In the genomic region with DNA sequence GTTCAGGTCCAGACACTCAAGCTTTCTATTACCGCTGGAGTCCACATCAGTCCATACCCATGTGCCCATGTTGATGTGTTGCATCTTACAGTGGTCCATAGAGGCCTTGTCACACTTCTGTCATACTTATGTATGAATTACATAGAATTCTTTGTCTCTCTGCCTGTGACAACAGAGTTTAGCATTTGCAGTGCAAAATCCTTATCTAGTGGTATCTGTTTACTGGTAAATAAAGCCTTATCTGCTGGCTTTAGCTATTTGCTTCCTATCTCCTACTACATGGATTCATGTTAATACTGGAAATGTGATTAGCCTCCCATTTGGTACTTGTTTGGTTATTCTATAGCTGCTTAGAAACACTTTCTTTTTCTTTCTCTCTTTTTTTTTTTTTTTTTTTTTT, we compare ENCODE assay signal across 37 cellular contexts. TPM values are rescaled to one million over a fixed set of nuclear protein-coding genes. Genes with fewer than 3 reads are reported as not detected.
"Had no signal": no experiment of that assay in that cellular context is flagged by ENCODE, and none has a peak within 500 bp of the region (broad histone marks: within the 10 kb centered on the region; RNA-seq: fewer than 3 reads in every experiment).

No MANE protein-coding gene starts in this region.

- H3K4me2 ChIP-seq: KMS-11 had no signal

- H3K9me3 ChIP-seq: MG63 had no signal

- H3K27me3 ChIP-seq: MG63 had no signal

- H3K4me3 ChIP-seq: MG63 had no signal

- H3K36me3 ChIP-seq: MG63 had no signal

- H3K9ac ChIP-seq: KMS-11 had no signal

- H3K27ac ChIP-seq: KMS-11 had no signal

- DNase-seq: Karpas-422, Kasumi-1, MG63, MM.1S, MV-4-11, NCI-H1048, NCI-H1092, NCI-H1092 treated with DMSO at 0.1 percent for 48 hours, NCI-H1105, NCI-H1105 treated with DMSO at 0.1 percent for 48 hours, NCI-H1417, NCI-H1417 treated with DMSO at 0.1 percent for 48 hours, NCI-H1436, NCI-H1436 treated with DMSO at 0.1 percent for 48 hours, NCI-H146, NCI-H1694, NCI-H1694 treated with DMSO at 0.1 percent for 48 hours, NCI-H187, NCI-H187 treated with DMSO at 0.1 percent for 48 hours, NCI-H1930, NCI-H2029, NCI-H2029 treated with DMSO at 0.1 percent for 48 hours, NCI-H2081, NCI-H2081 treated with DMSO at 0.1 percent for 48 hours, NCI-H2107, NCI-H2171, NCI-H2171 treated with DMSO at 0.1 percent for 48 hours, NCI-H2227 treated with DMSO at 0.1 percent for 48 hours, NCI-H226, NCI-H345, NCI-H446, NCI-H446 treated with DMSO at 0.1 percent for 48 hours, NCI-H510A had no signal

RNA-seq across cellular contexts. Expression of a gene that starts 49.8 kb away (rescaled TPM):
- total RNA-seq: LHCN-M2, MCF 10A, NCI-H460 had no signal
